8 cellular contexts compared by ENCODE assay signal in genomic region chr17:700504-701094, GRCh38. TPM values are rescaled to one million over a fixed set of nuclear protein-coding genes. Genes with fewer than 3 reads are reported as not detected.
DNase-seq lines count a peak whose midpoint lies in the region; ATAC-seq, FAIRE-seq and TF ChIP-seq lines count a peak whose summit lies in the region.

No MANE protein-coding gene starts in this region.

- H3K9ac ChIP-seq in neural progenitor cell, result no peak overlapping the region

- no peaks in the 10 kb centered on the region for H4K20me1 ChIP-seq in neural progenitor cell (ENCODE audit: low read depth)

- peaks cover 2% of the 10 kb centered on the region for H3K27me3 Mint-ChIP-seq in neural progenitor cell (ENCODE audit: insufficient read depth, low read depth)

- no peak overlapping the region for H3K27ac Mint-ChIP-seq in neural progenitor cell

- ATAC-seq in HG03135 (IDR thresholded peaks at IDR 0.05; ENCODE audit: unreplicated experiment), result no peak

- no peaks in the 10 kb centered on the region for H3K4me1 ChIP-seq in neural progenitor cell

- H3F3A ChIP-seq in neural progenitor cell (ENCODE audit: low read depth), result peaks cover 4% of the 10 kb centered on the region

- no peak overlapping the region for H3K4me3 Mint-ChIP-seq in neural progenitor cell

- H3K4me2 ChIP-seq in neural progenitor cell, result no peak overlapping the region

- H2AFZ ChIP-seq in neural progenitor cell (replicated peaks), result no peak overlapping the region

- TF ChIP-seq CTCF in C4-2B (conservative IDR thresholded peaks at IDR 0.05), result peak; percentile 84
- peak; percentile 59 for TF ChIP-seq CTCF in epithelial cell of proximal tubule (conservative IDR thresholded peaks at IDR 0.05; ENCODE audit: low read depth, low read length)
- TF ChIP-seq CTCF in neural progenitor cell (IDR thresholded peaks at IDR 0.05), result peak; percentile 92

- H3K4me1 Mint-ChIP-seq in neural progenitor cell, result peaks cover 7% of the 10 kb centered on the region

- H3K27ac ChIP-seq in C4-2B, result no peak overlapping the region; the same call in 1 of the 2 replicates
- H3K27ac ChIP-seq in neural progenitor cell, result no peak overlapping the region

- DNase-seq in GM19239 (ENCODE audit: insufficient read length, low spot score) (peak; percentile 27), RPMI7951 (ENCODE audit: low read depth) (peak; percentile 32), epithelial cell of proximal tubule (ENCODE audit: low read depth) (no peak), neural progenitor cell (ENCODE audit: low spot score) (peak; percentile 38), foreskin melanocyte (no peak), NCI-H226 (no peak)

- H3K36me3 Mint-ChIP-seq in neural progenitor cell, result peaks cover 5% of the 10 kb centered on the region

- H3K9me3 ChIP-seq in neural progenitor cell (ENCODE audit: low read depth), result no peaks in the 10 kb centered on the region

- no peaks in the 10 kb centered on the region for H3K79me2 ChIP-seq in neural progenitor cell (ENCODE audit: low read depth)

- H3K27me3 ChIP-seq in neural progenitor cell, result no peaks in the 10 kb centered on the region

- FAIRE-seq in GM19239 (lab: Jason Lieb, UNC), result peak; percentile 60

- no peaks in the 10 kb centered on the region for H3K9me3 Mint-ChIP-seq in neural progenitor cell

- H3K4me3 ChIP-seq in epithelial cell of proximal tubule (ENCODE audit: low read depth, low read length) (no peak overlapping the region), neural progenitor cell (no peak overlapping the region)

- no peaks in the 10 kb centered on the region for H3K36me3 ChIP-seq in neural progenitor cell

RNA-seq across cellular contexts. Expression of gene VPS53, which starts 14.0 kb away (rescaled TPM):
- 8.8 and 9.5 TPM in 2 replicates for total RNA-seq in RPMI7951 (2014; rRNA removed; shearing (Covaris generic))
- total RNA-seq in epithelial cell of proximal tubule, result 17.4 and 18.4 TPM in 2 replicates
- total RNA-seq in neural progenitor cell (ENCODE audit: low replicate concordance), result 13.6 and 19.3 TPM in 2 replicates

RNA-seq across cellular contexts. Expression of gene TLCD3A, which starts 31.8 kb away (rescaled TPM):
- 15.3 and 15.4 TPM in 2 replicates for total RNA-seq in RPMI7951 (2014; rRNA removed; shearing (Covaris generic))
- 35.6 and 46.0 TPM in 2 replicates for total RNA-seq in epithelial cell of proximal tubule
- 13.4 and 24.3 TPM in 2 replicates for total RNA-seq in neural progenitor cell (ENCODE audit: low replicate concordance)

RNA-seq across cellular contexts. Expression of gene GEMIN4, which starts 51.5 kb away (rescaled TPM):
- 7.7 and 8.4 TPM in 2 replicates for total RNA-seq in RPMI7951 (2014; rRNA removed; shearing (Covaris generic))
- total RNA-seq in epithelial cell of proximal tubule (19.0 and 40.9 TPM in 2 replicates), neural progenitor cell (ENCODE audit: low replicate concordance) (15.6 and 30.8 TPM in 2 replicates)

Comparison
In these comparisons a context has a peak if more than half of its experiments do, and no peak if none do; other contexts are left out.
1. DNase-seq: peak in GM19239 (single experiment), RPMI7951 (single experiment) and neural progenitor cell (single experiment); none in epithelial cell of proximal tubule (single experiment), foreskin melanocyte (single experiment) and NCI-H226 (single experiment).
2. Peak in every context shown above with its lines, with median percentiles within 50 percentile points of each other: CTCF ChIP-seq.